7 cellular contexts compared by ENCODE assay signal in genomic region chr16:88803264-88803987, GRCh38. TPM values are rescaled to one million over a fixed set of nuclear protein-coding genes. Genes with fewer than 3 reads are reported as not detected.
DNase-seq lines count a peak whose midpoint lies in the region; ATAC-seq and TF ChIP-seq lines count a peak whose summit lies in the region.

TSS of gene CDT1 (plus strand) at chr16:88803789. CDS start at chr16:88803832, 43 bp downstream.

- H3K36me3 Mint-ChIP-seq in activated CD4-positive, alpha-beta T cell treated with anti-CD3 and anti-CD28 coated beads for 36 hours (ENCODE audit: low read depth): peaks cover 38% of the 10 kb centered on the region
- no peaks in the 10 kb centered on the region for H3K36me3 Mint-ChIP-seq in chondrocyte (ENCODE audit: low read depth)

- H3K4me1 Mint-ChIP-seq in activated CD4-positive, alpha-beta T cell treated with anti-CD3 and anti-CD28 coated beads for 36 hours: peaks cover 24% of the 10 kb centered on the region
- H3K4me1 Mint-ChIP-seq in chondrocyte (ENCODE audit: low read depth): peaks cover 3% of the 10 kb centered on the region

- H3K27me3 Mint-ChIP-seq in activated CD4-positive, alpha-beta T cell treated with anti-CD3 and anti-CD28 coated beads for 36 hours: no peaks in the 10 kb centered on the region
- H3K27me3 Mint-ChIP-seq in chondrocyte (ENCODE audit: low read depth): no peaks in the 10 kb centered on the region

- DNase-seq in NCI-H226 (peak; percentile 67), chondrocyte (ENCODE audit: low spot score) (no peak), kidney tubule cell (ENCODE audit: low spot score) (peak; percentile 85)
- peak; percentile 90 for DNase-seq in activated CD4-positive, alpha-beta T cell treated with anti-CD3 and anti-CD28 coated beads for 36 hours
- peak; percentile 67 to 84 (median 78) for DNase-seq in stimulated activated CD4-positive, alpha-beta T cell treated with anti-CD3 and anti-CD28 coated beads, Interleukin-1b, Interleukin-23, amount 100 ng/mL, for 24 hours (ENCODE audit: low read depth in 4 of 4, low spot score in 1 of 4)

- POLR2A ChIA-PET in activated CD4-positive, alpha-beta T cell treated with anti-CD3 and anti-CD28 coated beads for 36 hours (lab: Charles Lee): interaction anchor here (0.6 to 1.0 kb wide), 3 partner anchors 8 to 22 kb away, joined by 3 to 4 read pairs (median 4); no protein-coding TSS in a partner anchor

- peak within 1 kb of the TSS; percentile 94 for H3K27ac Mint-ChIP-seq in activated CD4-positive, alpha-beta T cell treated with anti-CD3 and anti-CD28 coated beads for 36 hours
- H3K27ac Mint-ChIP-seq in chondrocyte (ENCODE audit: unreplicated experiment): peak within 1 kb of the TSS; percentile 17

- peak; percentile 74 for ATAC-seq in GM18498 (IDR thresholded peaks at IDR 0.05; ENCODE audit: unreplicated experiment)
- ATAC-seq in HG02981 (IDR thresholded peaks at IDR 0.05; ENCODE audit: unreplicated experiment): peak; percentile 53
- peak; percentile 32 for ATAC-seq in activated CD4-positive, alpha-beta T cell treated with anti-CD3 and anti-CD28 coated beads for 36 hours

- CTCF ChIA-PET in activated CD4-positive, alpha-beta T cell treated with anti-CD3 and anti-CD28 coated beads for 36 hours (lab: Charles Lee): interaction anchor here (0.5 to 1.5 kb wide), 6 partner anchors 11 to 70 kb away, joined by 3 to 5 read pairs (median 4); no protein-coding TSS in a partner anchor

- intact Hi-C loops in activated CD4-positive, alpha-beta T cell treated with anti-CD3 and anti-CD28 coated beads for 36 hours (cut with DNase I, micrococcal nuclease): loop anchor here (1.0 to 5.0 kb wide), 12 partner anchors 8 to 1069 kb away; partner anchors contain the start of genes ANKRD11 (in 1 of the 2), APRT (in 1 of the 2), CHMP1A (in 1 of the 2) and CYBA (in 1 of the 2)

- H3K9me3 Mint-ChIP-seq in activated CD4-positive, alpha-beta T cell treated with anti-CD3 and anti-CD28 coated beads for 36 hours (ENCODE audit: low read depth): no peaks in the 10 kb centered on the region
- no peaks in the 10 kb centered on the region for H3K9me3 Mint-ChIP-seq in chondrocyte (ENCODE audit: low read depth)

- TF ChIP-seq CTCF in chondrocyte (IDR thresholded peaks at IDR 0.05): no peak

- peak within 1 kb of the TSS; percentile 83 for H3K4me3 Mint-ChIP-seq in activated CD4-positive, alpha-beta T cell treated with anti-CD3 and anti-CD28 coated beads for 36 hours
- H3K4me3 Mint-ChIP-seq in chondrocyte (ENCODE audit: unreplicated experiment): peak within 1 kb of the TSS; percentile 79

RNA-seq across cellular contexts. Expression of gene CDT1, which starts in this region (rescaled TPM):
- 100 to 1,000 TPM; 136 to 182 TPM for total RNA-seq in activated CD4-positive, alpha-beta T cell treated with anti-CD3 and anti-CD28 coated beads for 36 hours
- total RNA-seq in chondrocyte: 2.9 to 11.7 TPM (median 3.7 TPM) in 3 replicates

Comparison
In these comparisons a context has a peak if more than half of its experiments do, and no peak if none do; other contexts are left out.
1. RNA of gene CDT1 (total RNA-seq): 136 to 182 TPM in activated CD4-positive, alpha-beta T cell treated with anti-CD3 and anti-CD28 coated beads for 36 hours; 2.9 to 11.7 TPM in chondrocyte; every median in the first group is over 10 times any median in the second.
2. Peak in every context shown above with its lines, with median percentiles within 50 percentile points of each other: ATAC-seq.